ENCODE assay signal across 33 cellular contexts in genomic region chr1:236166041-236166440, GRCh38.
"Had no signal": no experiment of that assay in that cellular context is flagged by ENCODE, and none has a peak within 500 bp of the region (broad histone marks: within the 10 kb centered on the region; RNA-seq: fewer than 3 reads in every experiment).

No MANE protein-coding gene starts in this region.

- DNase-seq: activated CD4-positive, alpha-beta memory T cell treated with anti-CD3 and anti-CD28 coated beads, Interleukin-2, amount 10 ng/mL, durations not matched to agents 7 days and 5 days; activated CD4-positive, alpha-beta T cell treated with anti-CD3 and anti-CD28 coated beads for 1 hour; activated CD4-positive, alpha-beta T cell treated with anti-CD3 and anti-CD28 coated beads for 36 hours; activated CD4-positive, alpha-beta T cell treated with anti-CD3 and anti-CD28 coated beads for 48 hours; activated CD4-positive, alpha-beta T cell treated with anti-CD3 and anti-CD28 coated beads, Interleukin-2, amount 10 ng/mL, durations not matched to agents 7 days and 5 days; activated CD4-positive, alpha-beta T cell treated with anti-CD3 and anti-CD28 coated beads, Interleukin-2, amount 50 U/mL, for 48 hours; activated CD4-positive, CD25-positive, alpha-beta regulatory T cell; activated CD8-positive, alpha-beta memory T cell treated with anti-CD3 and anti-CD28 coated beads, Interleukin-2, amount 50 U/mL, for 48 hours; activated CD8-positive, alpha-beta T cell treated with anti-CD3 and anti-CD28 coated beads, Interleukin-2, amount 10 ng/mL, durations not matched to agents 7 days and 5 days; activated effector memory CD4-positive, alpha-beta T cell treated with Interleukin-2 at 50 U/mL for 16 hours; activated gamma-delta T cell; activated naive CD4-positive, alpha-beta T cell treated with anti-CD3 and anti-CD28 coated beads, Interleukin-2, amount 10 ng/mL, durations not matched to agents 7 days and 5 days; activated naive CD4-positive, alpha-beta T cell treated with Interleukin-2 at 50 U/mL for 16 hours; activated naive CD8-positive, alpha-beta T cell treated with anti-CD3 and anti-CD28 coated beads, Interleukin-2, amount 10 ng/mL, durations not matched to agents 7 days and 5 days; activated naive CD8-positive, alpha-beta T cell treated with anti-CD3 and anti-CD28 coated beads, Interleukin-2, amount 50 U/mL, for 24 hours; activated T-cell treated with anti-CD3 and anti-CD28 coated beads, Interleukin-2, amount 50 U/mL, for 24 hours; activated T-cell treated with anti-CD3 and anti-CD28 coated beads, Interleukin-2, amount 50 U/mL, for 48 hours; amygdala; anterior cingulate cortex; caudate nucleus; cerebellar nuclear complex; T-cell; T-helper 17 cell; T1000 had no signal

- H3K27me3 ChIP-seq: ascending aorta, cardiac muscle cell had no signal

- H3K27ac ChIP-seq: ascending aorta, cardiac muscle cell, VCaP had no signal

- H3K4me3 ChIP-seq: ascending aorta, cardiac muscle cell had no signal

- H3K27ac Mint-ChIP-seq: activated CD4-positive, alpha-beta memory T cell treated with anti-CD3 and anti-CD28 coated beads, Interleukin-2, amount 10 ng/mL, durations not matched to agents 7 days and 5 days; activated CD4-positive, alpha-beta T cell treated with anti-CD3 and anti-CD28 coated beads for 36 hours; activated CD4-positive, alpha-beta T cell treated with anti-CD3 and anti-CD28 coated beads, Interleukin-2, amount 10 ng/mL, durations not matched to agents 7 days and 5 days; activated CD8-positive, alpha-beta T cell treated with anti-CD3 and anti-CD28 coated beads, Interleukin-2, amount 10 ng/mL, durations not matched to agents 7 days and 5 days; activated naive CD4-positive, alpha-beta T cell treated with anti-CD3 and anti-CD28 coated beads, Interleukin-2, amount 10 ng/mL, durations not matched to agents 7 days and 5 days; activated naive CD4-positive, alpha-beta T cell treated with anti-CD3 and anti-CD28 coated beads, Interleukin-2, amount 50 U/mL, for 24 hours; activated naive CD8-positive, alpha-beta T cell; activated naive CD8-positive, alpha-beta T cell treated with anti-CD3 and anti-CD28 coated beads, Interleukin-2, amount 10 ng/mL, durations not matched to agents 7 days and 5 days; activated naive CD8-positive, alpha-beta T cell treated with anti-CD3 and anti-CD28 coated beads, Interleukin-2, amount 50 U/mL, for 24 hours; activated T-cell treated with anti-CD3 and anti-CD28 coated beads, Interleukin-2, amount 50 U/mL, for 24 hours; activated T-helper 2 cell treated with anti-CD3 and anti-CD28 coated beads, Interferon-gamma antibody, Interleukin-2, Interleukin-4, amounts not matched to agents 10 μg/mL and 5 μg/mL and 100 μg/mL, durations not matched to agents 14 hours and 24 hours and 36 hours; brain; T-cell; T-helper 17 cell; WTC11 had no signal

- H3K27me3 Mint-ChIP-seq: activated CD4-positive, alpha-beta memory T cell treated with anti-CD3 and anti-CD28 coated beads, Interleukin-2, amount 10 ng/mL, durations not matched to agents 7 days and 5 days; activated CD4-positive, alpha-beta T cell treated with anti-CD3 and anti-CD28 coated beads for 36 hours; activated CD4-positive, alpha-beta T cell treated with anti-CD3 and anti-CD28 coated beads, Interleukin-2, amount 10 ng/mL, durations not matched to agents 7 days and 5 days; activated naive CD4-positive, alpha-beta T cell treated with anti-CD3 and anti-CD28 coated beads, Interleukin-2, amount 10 ng/mL, durations not matched to agents 7 days and 5 days; activated naive CD4-positive, alpha-beta T cell treated with anti-CD3 and anti-CD28 coated beads, Interleukin-2, amount 50 U/mL, for 24 hours; activated naive CD8-positive, alpha-beta T cell; activated naive CD8-positive, alpha-beta T cell treated with anti-CD3 and anti-CD28 coated beads, Interleukin-2, amount 10 ng/mL, durations not matched to agents 7 days and 5 days; activated naive CD8-positive, alpha-beta T cell treated with anti-CD3 and anti-CD28 coated beads, Interleukin-2, amount 50 U/mL, for 24 hours; activated T-cell treated with anti-CD3 and anti-CD28 coated beads, Interleukin-2, amount 50 U/mL, for 24 hours; brain; central memory CD8-positive, alpha-beta T cell; T-cell; T-helper 17 cell had no signal

- H3K36me3 ChIP-seq: ascending aorta, cardiac muscle cell had no signal

- H3K4me1 Mint-ChIP-seq: activated naive CD4-positive, alpha-beta T cell treated with anti-CD3 and anti-CD28 coated beads, Interleukin-2, amount 10 ng/mL, durations not matched to agents 7 days and 5 days; activated naive CD8-positive, alpha-beta T cell treated with anti-CD3 and anti-CD28 coated beads, Interleukin-2, amount 10 ng/mL, durations not matched to agents 7 days and 5 days; brain; T-helper 17 cell had no signal

- H3K4me3 Mint-ChIP-seq: activated CD4-positive, alpha-beta memory T cell treated with anti-CD3 and anti-CD28 coated beads, Interleukin-2, amount 10 ng/mL, durations not matched to agents 7 days and 5 days; activated CD4-positive, alpha-beta T cell treated with anti-CD3 and anti-CD28 coated beads for 36 hours; activated CD4-positive, alpha-beta T cell treated with anti-CD3 and anti-CD28 coated beads, Interleukin-2, amount 10 ng/mL, durations not matched to agents 7 days and 5 days; activated CD8-positive, alpha-beta T cell treated with anti-CD3 and anti-CD28 coated beads, Interleukin-2, amount 10 ng/mL, durations not matched to agents 7 days and 5 days; activated naive CD4-positive, alpha-beta T cell treated with anti-CD3 and anti-CD28 coated beads, Interleukin-2, amount 10 ng/mL, durations not matched to agents 7 days and 5 days; activated naive CD4-positive, alpha-beta T cell treated with anti-CD3 and anti-CD28 coated beads, Interleukin-2, amount 50 U/mL, for 24 hours; activated naive CD8-positive, alpha-beta T cell; activated naive CD8-positive, alpha-beta T cell treated with anti-CD3 and anti-CD28 coated beads, Interleukin-2, amount 10 ng/mL, durations not matched to agents 7 days and 5 days; activated naive CD8-positive, alpha-beta T cell treated with anti-CD3 and anti-CD28 coated beads, Interleukin-2, amount 50 U/mL, for 24 hours; activated T-cell treated with anti-CD3 and anti-CD28 coated beads, Interleukin-2, amount 50 U/mL, for 24 hours; brain; central memory CD8-positive, alpha-beta T cell; T-cell; T-helper 17 cell; WTC11 had no signal
